In the genomic region with DNA sequence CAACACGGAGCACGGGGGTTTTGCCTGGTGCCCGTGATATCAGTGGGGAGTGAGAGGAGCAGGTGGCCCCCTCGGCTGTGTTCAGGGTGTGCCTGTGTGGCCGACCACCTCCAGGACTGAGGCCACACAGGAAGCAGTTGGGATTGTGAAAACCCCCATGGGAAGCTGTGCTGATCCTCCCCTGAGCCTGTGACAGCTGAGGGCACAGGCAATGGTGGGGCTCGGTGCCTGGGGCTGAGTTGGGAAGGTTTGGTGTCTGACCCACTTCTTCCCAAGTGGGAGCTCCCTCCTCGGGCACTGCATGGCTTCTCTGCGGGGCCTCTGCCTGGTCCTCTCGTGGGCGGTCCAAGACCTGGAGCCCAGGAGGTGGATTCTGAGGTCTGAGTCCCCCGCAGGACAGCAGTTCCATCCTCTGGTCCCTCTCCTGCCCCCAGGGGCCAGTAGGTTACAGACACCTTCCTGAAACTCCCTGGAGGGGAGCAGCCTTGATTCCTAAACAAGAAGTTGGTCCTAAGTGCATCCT, we compare ENCODE assay signal across 12 cellular contexts. TPM values are rescaled to one million over a fixed set of nuclear protein-coding genes. Genes with fewer than 3 reads are reported as not detected.
A peak's percentile ranks its signal among the peaks of the same experiment; 100 is the strongest.
DNase-seq lines count a peak whose midpoint lies in the region; ATAC-seq, FAIRE-seq and TF ChIP-seq lines count a peak whose summit lies in the region.
"Had no signal": no experiment of that assay in that cellular context is flagged by ENCODE, and none has a peak within 500 bp of the region (broad histone marks: within the 10 kb centered on the region; RNA-seq: fewer than 3 reads in every experiment).

No MANE protein-coding gene starts in this region.

- no peak for TF ChIP-seq CTCF in kidney (IDR thresholded peaks at IDR 0.05; ENCODE audit: borderline replicate concordance, extremely low read depth, insufficient read depth)
- no peak for TF ChIP-seq CTCF in spleen (IDR thresholded peaks at IDR 0.05 in 8 of 11, conservative IDR thresholded peaks at IDR 0.05 in 3 of 11)
- no peak for TF ChIP-seq CTCF in lower leg skin (IDR thresholded peaks at IDR 0.05)

- H3K4me3 ChIP-seq in NT2/D1 (ENCODE audit: insufficient read length, low read depth) (no peak overlapping the region), kidney (ENCODE audit: low read length in 2 of 2) (no peak overlapping the region), spleen (no peak overlapping the region), lower leg skin (ENCODE audit: low read depth, poor library complexity, severe bottlenecking) (no peak overlapping the region)

- intact Hi-C loops in kidney (cut with DNase I) (no loop called here), spleen (cut with DNase I; ENCODE audit: low total_unique reads) (no loop called here), lower leg skin (cut with DNase I; ENCODE audit: low total_unique reads) (no loop called here)

- no peak for TF ChIP-seq POLR2A in spleen (IDR thresholded peaks at IDR 0.05)
- no peak for TF ChIP-seq POLR2A in lower leg skin (IDR thresholded peaks at IDR 0.05)

- FAIRE-seq in kidney (lab: Jason Lieb, UNC) = no peak

- 30 to 52% (median 51%) methylated on average over 7 to 11 of the region's 11 CpGs for WGBS in spleen, 5 donors
- 82 to 95% methylated on average over 9 to 11 of the region's 11 CpGs for WGBS in lower leg skin, 2 donors

- DNase-seq in GF-D8 (lab: John Stamatoyannopoulos, UW) (peak; percentile 14), NT2/D1 (ENCODE audit: low read depth, low spot score) (no peak), kidney (peak; percentile 71), spleen (peak; percentile 67), lower leg skin (ENCODE audit: low spot score in 2 of 2) (no peak)
- DNase-seq in activated effector memory CD4-positive, alpha-beta T cell treated with anti-CD3 and anti-CD28 coated beads, Interleukin-2, amount 50 U/mL, for 16 hours = no peak
- DNase-seq: HCEC 1CT, NCI-H1436 treated with DMSO at 0.1 percent for 48 hours, NCI-H2081, NCI-H524 treated with DMSO at 0.1 percent for 48 hours, SK-N-SH had no signal

- H3K27ac ChIP-seq in kidney (ENCODE audit: low read depth in 2 of 2, low read length in 2 of 2) (no peak overlapping the region), spleen (peak overlapping the region; percentile 4 to 83 (median 72))

- H3K9ac ChIP-seq in NT2/D1 (ENCODE audit: insufficient read length, low read depth) (peak overlapping the region; percentile 26), kidney (ENCODE audit: low read length in 2 of 2) (no peak overlapping the region)
- H3K9ac ChIP-seq: SK-N-SH had no signal

- H3K27me3 ChIP-seq in NT2/D1 (ENCODE audit: insufficient read depth, insufficient read length) (no peaks in the 10 kb centered on the region), spleen (replicated peaks in 1 of 7) (no peaks in the 10 kb centered on the region)

- ATAC-seq in SK-N-SH treated with all-trans-retinoic acid at 6 μM for 48 hours = no peak

- H3K4me1 ChIP-seq in NT2/D1 (ENCODE audit: insufficient read depth, insufficient read length) = peaks cover 22% of the 10 kb centered on the region
- peaks cover 12 to 56% of the 10 kb centered on the region in 2 donors for H3K4me1 ChIP-seq in kidney (ENCODE audit: control insufficient read depth in 1 of 2, insufficient read depth in 1 of 2, low read depth in 1 of 2, low read length in 2 of 2)
- peaks cover 37 to 100% (median 93%) of the 10 kb centered on the region in 6 donors for H3K4me1 ChIP-seq in spleen

- H3K36me3 ChIP-seq in NT2/D1 (ENCODE audit: insufficient read depth, insufficient read length, low read length) (peaks cover 9% of the 10 kb centered on the region), kidney (ENCODE audit: control insufficient read depth in 1 of 2, insufficient read depth in 2 of 2, low read length in 2 of 2) (no peaks in the 10 kb centered on the region), spleen (peaks cover 0 to 13% (median 0%) of the 10 kb centered on the region in 6 donors)

- no peaks in the 10 kb centered on the region for H3K9me3 ChIP-seq in NT2/D1 (ENCODE audit: insufficient read depth, low read length)
- no peaks in the 10 kb centered on the region for H3K9me3 ChIP-seq in kidney (ENCODE audit: control insufficient read depth in 1 of 2, low read length in 2 of 2)
- H3K9me3 ChIP-seq in spleen = no peaks in the 10 kb centered on the region
- H3K9me3 ChIP-seq: SK-N-SH had no signal

TF ChIP-seq in SK-N-SH treated with all-trans-retinoic acid at 6 μM for 48 hours, 23 proteins besides CTCF, POLR2A, EP300 and RAD21:
- TF ChIP-seq, protein P1, sequence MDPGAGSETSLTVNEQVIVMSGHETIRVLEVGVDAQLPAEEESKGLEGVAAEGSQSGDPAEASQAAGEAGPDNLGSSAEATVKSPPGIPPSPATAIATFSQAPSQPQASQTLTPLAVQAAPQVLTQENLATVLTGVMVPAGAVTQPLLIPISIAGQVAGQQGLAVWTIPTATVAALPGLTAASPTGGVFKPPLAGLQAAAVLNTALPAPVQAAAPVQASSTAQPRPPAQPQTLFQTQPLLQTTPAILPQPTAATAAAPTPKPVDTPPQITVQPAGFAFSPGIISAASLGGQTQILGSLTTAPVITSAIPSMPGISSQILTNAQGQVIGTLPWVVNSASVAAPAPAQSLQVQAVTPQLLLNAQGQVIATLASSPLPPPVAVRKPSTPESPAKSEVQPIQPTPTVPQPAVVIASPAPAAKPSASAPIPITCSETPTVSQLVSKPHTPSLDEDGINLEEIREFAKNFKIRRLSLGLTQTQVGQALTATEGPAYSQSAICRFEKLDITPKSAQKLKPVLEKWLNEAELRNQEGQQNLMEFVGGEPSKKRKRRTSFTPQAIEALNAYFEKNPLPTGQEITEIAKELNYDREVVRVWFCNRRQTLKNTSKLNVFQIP (CRISPR knock-in tag; IDR thresholded peaks at IDR 0.05; ENCODE audit: borderline replicate concordance, low read depth) = no peak
- TF ChIP-seq BACH2 (CRISPR knock-in tag; IDR thresholded peaks at IDR 0.05; ENCODE audit: borderline replicate concordance) = no peak
- no peak for TF ChIP-seq TCF4 (CRISPR knock-in tag; IDR thresholded peaks at IDR 0.05; ENCODE audit: borderline replicate concordance)
- TF ChIP-seq, protein P2, sequence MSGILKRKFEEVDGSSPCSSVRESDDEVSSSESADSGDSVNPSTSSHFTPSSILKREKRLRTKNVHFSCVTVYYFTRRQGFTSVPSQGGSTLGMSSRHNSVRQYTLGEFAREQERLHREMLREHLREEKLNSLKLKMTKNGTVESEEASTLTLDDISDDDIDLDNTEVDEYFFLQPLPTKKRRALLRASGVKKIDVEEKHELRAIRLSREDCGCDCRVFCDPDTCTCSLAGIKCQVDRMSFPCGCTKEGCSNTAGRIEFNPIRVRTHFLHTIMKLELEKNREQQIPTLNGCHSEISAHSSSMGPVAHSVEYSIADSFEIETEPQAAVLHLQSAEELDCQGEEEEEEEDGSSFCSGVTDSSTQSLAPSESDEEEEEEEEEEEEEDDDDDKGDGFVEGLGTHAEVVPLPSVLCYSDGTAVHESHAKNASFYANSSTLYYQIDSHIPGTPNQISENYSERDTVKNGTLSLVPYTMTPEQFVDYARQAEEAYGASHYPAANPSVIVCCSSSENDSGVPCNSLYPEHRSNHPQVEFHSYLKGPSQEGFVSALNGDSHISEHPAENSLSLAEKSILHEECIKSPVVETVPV (CRISPR knock-in tag; IDR thresholded peaks at IDR 0.05) = no peak
- no peak for TF ChIP-seq ZFP30 (CRISPR knock-in tag; IDR thresholded peaks at IDR 0.05)
TF ChIP-seq in SK-N-SH treated with all-trans-retinoic acid at 6 μM for 48 hours: peak in this region for 0.

RNA-seq across cellular contexts. Expression of a gene that starts 17.9 kb away (rescaled TPM):
- total RNA-seq in kidney (83.9 TPM), spleen (100 to 1,000 TPM in 4 of 7 donors, 10 to 100 TPM in 3; 69.8 to 148 (median 104) TPM), lower leg skin (10 to 100 TPM; 25.9 to 75.1 (median 54.3) TPM)
- polyA plus RNA-seq in kidney (ENCODE audit: insufficient read depth, low read depth, low replicate concordance) (35.7 TPM), spleen (100 to 1,000 TPM in 1 of 3 donors, 10 to 100 TPM in 2; 32.2 to 101 (median 72.4) TPM)

RNA-seq across cellular contexts. Expression of a gene that starts 31.6 kb away (rescaled TPM):
- total RNA-seq in kidney (34.1 TPM), spleen (10 to 100 TPM; 37.7 to 71.2 (median 54.8) TPM), lower leg skin (10 to 100 TPM; 32.7 to 74.5 (median 43.0) TPM)
- polyA plus RNA-seq in kidney (ENCODE audit: insufficient read depth, low read depth, low replicate concordance) (19.3 TPM), spleen (10 to 100 TPM; 16.2 to 31.5 (median 23.8) TPM)

Comparison
In these comparisons a context has a peak if more than half of its experiments do, and no peak if none do; other contexts are left out.
1. DNase-seq: peak in GF-D8 (single experiment), kidney (single experiment) and spleen (single experiment); none in NT2/D1 (single experiment), lower leg skin (0 of 2) and activated effector memory CD4-positive, alpha-beta T cell treated with anti-CD3 and anti-CD28 coated beads, Interleukin-2, amount 50 U/mL, for 16 hours (single experiment).
2. H3K27ac ChIP-seq: peak in spleen (8 of 8); none in kidney (0 of 2).